Comparison of ENCODE assay signal across 12 cellular contexts in genomic region chr16:31473300-31474052, GRCh38. TPM values are rescaled to one million over a fixed set of nuclear protein-coding genes. Genes with fewer than 3 reads are reported as not detected.
A peak's percentile ranks its signal among the peaks of the same experiment; 100 is the strongest.
DNase-seq lines count a peak whose midpoint lies in the region; ATAC-seq and TF ChIP-seq lines count a peak whose summit lies in the region.
"Had no signal": no experiment of that assay in that cellular context is flagged by ENCODE, and none has a peak within 500 bp of the region (broad histone marks: within the 10 kb centered on the region; RNA-seq: fewer than 3 reads in every experiment).

No MANE protein-coding gene starts in this region.

- H3K9me3 ChIP-seq in lower lobe of right lung, result no peaks in the 10 kb centered on the region
- no peaks in the 10 kb centered on the region for H3K9me3 ChIP-seq in tibial artery

- DNase-seq in activated naive CD8-positive, alpha-beta T cell treated with anti-CD3 and anti-CD28 coated beads, Interleukin-2, amount 50 U/mL, for 24 hours, result no peak
- DNase-seq in lower lobe of right lung (no peak), tibial artery (no peak), NCI-H1092 treated with DMSO at 0.1 percent for 48 hours (lab: John Stamatoyannopoulos, UW) (no peak)
- DNase-seq: effector memory CD8-positive, alpha-beta T cell; midbrain had no signal

- H3K4me1 ChIP-seq in lower lobe of right lung (peaks cover 42% of the 10 kb centered on the region), tibial artery (peaks cover 0 to 30% (median 26%) of the 10 kb centered on the region in 4 donors)

- H3K27ac Mint-ChIP-seq in activated naive CD8-positive, alpha-beta T cell, result no peak overlapping the region
- H3K27ac Mint-ChIP-seq in activated naive CD8-positive, alpha-beta T cell treated with anti-CD3 and anti-CD28 coated beads, Interleukin-2, amount 50 U/mL, for 24 hours, result no peak overlapping the region
- H3K27ac Mint-ChIP-seq in activated T-helper 17 cell treated with anti-CD3 and anti-CD28 coated beads, Interleukin-2, amount 50 U/mL, for 72 hours, result no peak overlapping the region
- H3K27ac Mint-ChIP-seq: activated CD8-positive, alpha-beta memory T cell treated with anti-CD3 and anti-CD28 coated beads, Interleukin-2, amount 10 ng/mL, durations not matched to agents 7 days and 5 days; effector memory CD8-positive, alpha-beta T cell had no signal

- H3K4me3 Mint-ChIP-seq in activated naive CD8-positive, alpha-beta T cell, result peak overlapping the region; percentile 7
- H3K4me3 Mint-ChIP-seq in activated naive CD8-positive, alpha-beta T cell treated with anti-CD3 and anti-CD28 coated beads, Interleukin-2, amount 50 U/mL, for 24 hours, result no peak overlapping the region
- peak overlapping the region; percentile 54 for H3K4me3 Mint-ChIP-seq in activated T-helper 17 cell treated with anti-CD3 and anti-CD28 coated beads, Interleukin-2, amount 50 U/mL, for 72 hours
- H3K4me3 Mint-ChIP-seq: activated CD8-positive, alpha-beta memory T cell treated with anti-CD3 and anti-CD28 coated beads, Interleukin-2, amount 10 ng/mL, durations not matched to agents 7 days and 5 days had no signal

- TF ChIP-seq CTCF in lower lobe of right lung (IDR thresholded peaks at IDR 0.05) (no peak), tibial artery (IDR thresholded peaks at IDR 0.05) (no peak)

- H3K4me3 ChIP-seq in lower lobe of right lung (peak overlapping the region; percentile 64), tibial artery (peak overlapping the region; percentile 72 to 84)

- no peak overlapping the region for H3K27ac ChIP-seq in lower lobe of right lung
- H3K27ac ChIP-seq in tibial artery, result peak overlapping the region; percentile 93 to 99

- no peaks in the 10 kb centered on the region for H3K27me3 ChIP-seq in lower lobe of right lung (ENCODE audit: low read depth)
- no peaks in the 10 kb centered on the region for H3K27me3 ChIP-seq in tibial artery

- H3K27me3 Mint-ChIP-seq in activated naive CD8-positive, alpha-beta T cell, result peaks cover 6% of the 10 kb centered on the region
- peaks cover 29% of the 10 kb centered on the region for H3K27me3 Mint-ChIP-seq in activated naive CD8-positive, alpha-beta T cell treated with anti-CD3 and anti-CD28 coated beads, Interleukin-2, amount 50 U/mL, for 24 hours
- H3K27me3 Mint-ChIP-seq in activated T-helper 17 cell treated with anti-CD3 and anti-CD28 coated beads, Interleukin-2, amount 50 U/mL, for 72 hours, result peaks cover 4% of the 10 kb centered on the region

- no peaks in the 10 kb centered on the region for H3K9me3 Mint-ChIP-seq in activated naive CD8-positive, alpha-beta T cell (ENCODE audit: low read depth)
- H3K9me3 Mint-ChIP-seq in activated naive CD8-positive, alpha-beta T cell treated with anti-CD3 and anti-CD28 coated beads, Interleukin-2, amount 50 U/mL, for 24 hours, result no peaks in the 10 kb centered on the region
- H3K9me3 Mint-ChIP-seq in activated T-helper 17 cell treated with anti-CD3 and anti-CD28 coated beads, Interleukin-2, amount 50 U/mL, for 72 hours, result no peaks in the 10 kb centered on the region
- H3K9me3 Mint-ChIP-seq: effector memory CD8-positive, alpha-beta T cell had no signal

- intact Hi-C loops in lower lobe of right lung (cut with DNase I) (no loop called here), tibial artery (cut with DNase I; ENCODE audit: low total_unique reads) (loop anchor here (2.0 kb wide), 1 partner anchor 15 kb away; the partner anchor contains the start of gene ARMC5)

- H3K36me3 ChIP-seq in lower lobe of right lung, result peaks cover 35% of the 10 kb centered on the region
- peaks cover 46 to 55% (median 50%) of the 10 kb centered on the region in 3 donors for H3K36me3 ChIP-seq in tibial artery

- no peak for ATAC-seq in activated naive CD8-positive, alpha-beta T cell treated with anti-CD3 and anti-CD28 coated beads, Interleukin-2, amount 50 U/mL, for 24 hours
- ATAC-seq in activated T-helper 17 cell treated with anti-CD3 and anti-CD28 coated beads, Interleukin-2, amount 50 U/mL, for 72 hours (replicated peaks), result no peak
- ATAC-seq in lower lobe of right lung (no peak), GM18861 (IDR thresholded peaks at IDR 0.05; ENCODE audit: unreplicated experiment) (no peak), GM21390 (IDR thresholded peaks at IDR 0.05; ENCODE audit: unreplicated experiment) (no peak)
- ATAC-seq: effector memory CD8-positive, alpha-beta T cell had no signal

- peaks cover 20% of the 10 kb centered on the region for H3K4me1 Mint-ChIP-seq in activated naive CD8-positive, alpha-beta T cell (ENCODE audit: low read depth)
- peaks cover 25% of the 10 kb centered on the region for H3K4me1 Mint-ChIP-seq in activated naive CD8-positive, alpha-beta T cell treated with anti-CD3 and anti-CD28 coated beads, Interleukin-2, amount 50 U/mL, for 24 hours
- peaks cover 11% of the 10 kb centered on the region for H3K4me1 Mint-ChIP-seq in activated T-helper 17 cell treated with anti-CD3 and anti-CD28 coated beads, Interleukin-2, amount 50 U/mL, for 72 hours

- H3K36me3 Mint-ChIP-seq in activated naive CD8-positive, alpha-beta T cell, result no peaks in the 10 kb centered on the region
- H3K36me3 Mint-ChIP-seq in activated naive CD8-positive, alpha-beta T cell treated with anti-CD3 and anti-CD28 coated beads, Interleukin-2, amount 50 U/mL, for 24 hours (ENCODE audit: low read depth), result no peaks in the 10 kb centered on the region
- H3K36me3 Mint-ChIP-seq in activated T-helper 17 cell treated with anti-CD3 and anti-CD28 coated beads, Interleukin-2, amount 50 U/mL, for 72 hours (ENCODE audit: low read depth), result no peaks in the 10 kb centered on the region
- H3K36me3 Mint-ChIP-seq: activated CD8-positive, alpha-beta memory T cell treated with anti-CD3 and anti-CD28 coated beads, Interleukin-2, amount 10 ng/mL, durations not matched to agents 7 days and 5 days had no signal

RNA-seq across cellular contexts. Expression of gene TGFB1I1, which starts 1.5 kb away (rescaled TPM):
- total RNA-seq in activated T-helper 17 cell treated with anti-CD3 and anti-CD28 coated beads, Interleukin-2, amount 50 U/mL, for 72 hours, result 1 to 10 TPM; 2.7 to 5.6 TPM
- total RNA-seq in lower lobe of right lung, result 32.5 TPM

RNA-seq across cellular contexts. Expression of gene SLC5A2, which starts 9.4 kb away (rescaled TPM):
- 1 to 10 TPM in 1 of 2 donors, under 1 TPM in 1; 0.50 to 1.2 TPM for total RNA-seq in activated T-helper 17 cell treated with anti-CD3 and anti-CD28 coated beads, Interleukin-2, amount 50 U/mL, for 72 hours
- total RNA-seq in lower lobe of right lung, result 2.0 TPM
- total RNA-seq: activated CD8-positive, alpha-beta memory T cell treated with anti-CD3 and anti-CD28 coated beads, Interleukin-2, amount 10 ng/mL, durations not matched to agents 7 days and 5 days had no signal

RNA-seq across cellular contexts. Expression of gene ARMC5, which starts 14.2 kb away (rescaled TPM):
- total RNA-seq in activated T-helper 17 cell treated with anti-CD3 and anti-CD28 coated beads, Interleukin-2, amount 50 U/mL, for 72 hours, result 10 to 100 TPM; 11.9 to 17.9 TPM
- 9.6 TPM for total RNA-seq in lower lobe of right lung

RNA-seq across cellular contexts. Expression of gene ZNF843, which starts 30.9 kb away (rescaled TPM):
- total RNA-seq in activated T-helper 17 cell treated with anti-CD3 and anti-CD28 coated beads, Interleukin-2, amount 50 U/mL, for 72 hours, result under 1 TPM; 0.09 to 0.37 TPM
- 0.89 TPM for total RNA-seq in lower lobe of right lung
- total RNA-seq: HT-29 had no signal

RNA-seq across cellular contexts. Expression of gene RUSF1, which starts 34.7 kb away (rescaled TPM):
- 10 to 100 TPM; 32.3 to 52.4 TPM for total RNA-seq in activated T-helper 17 cell treated with anti-CD3 and anti-CD28 coated beads, Interleukin-2, amount 50 U/mL, for 72 hours
- 54.9 TPM for total RNA-seq in lower lobe of right lung
